In genomic region chr4:128831526-128832252, GRCh38 we compare ENCODE assay signal across 9 cellular contexts. TPM values are rescaled to one million over a fixed set of nuclear protein-coding genes. Genes with fewer than 3 reads are reported as not detected.
DNase-seq lines count a peak whose midpoint lies in the region; ATAC-seq and TF ChIP-seq lines count a peak whose summit lies in the region.
"Had no signal": no experiment of that assay in that cellular context is flagged by ENCODE, and none has a peak within 500 bp of the region (broad histone marks: within the 10 kb centered on the region; RNA-seq: fewer than 3 reads in every experiment).

No MANE protein-coding gene starts in this region.

- TF ChIP-seq CTCF in GM23338 (conservative IDR thresholded peaks at IDR 0.05; ENCODE audit: low read depth in 2 of 2) (no peak), CD14-positive monocyte (IDR thresholded peaks at IDR 0.05) (no peak), Peyer's patch (IDR thresholded peaks at IDR 0.05) (no peak)

- no peaks in the 10 kb centered on the region for H3K9me2 ChIP-seq in GM23338 (ENCODE audit: insufficient read depth)

- H3K27me3 Mint-ChIP-seq in GM23338 (ENCODE audit: insufficient read depth, low read depth, poor library complexity) (peaks cover 16% of the 10 kb centered on the region), CD14-positive monocyte (ENCODE audit: low read depth in 3 of 3) (no peaks in the 10 kb centered on the region)

- H3K4me1 Mint-ChIP-seq in GM23338: peaks cover 85% of the 10 kb centered on the region
- peaks cover 24% of the 10 kb centered on the region for H3K4me1 Mint-ChIP-seq in CD14-positive monocyte

- H3K4me3 ChIP-seq in GM23338 (peak overlapping the region; percentile 39), Peyer's patch (no peak overlapping the region)

- TF ChIP-seq POLR2A in Peyer's patch (IDR thresholded peaks at IDR 0.05): no peak

- peak overlapping the region; percentile 95 for H3K27ac Mint-ChIP-seq in GM23338
- peak overlapping the region in 3 of 7 donors; percentile 6 to 39 (median 31) for H3K27ac Mint-ChIP-seq in CD14-positive monocyte

- intact Hi-C loops in CD14-positive monocyte (cut with micrococcal nuclease): no loop called here

- peaks cover 82% of the 10 kb centered on the region for H3K36me3 Mint-ChIP-seq in GM23338 (ENCODE audit: low read depth)
- peaks cover 26 to 33% of the 10 kb centered on the region in 2 donors for H3K36me3 Mint-ChIP-seq in CD14-positive monocyte

- DNase-seq in ELF-1 (ENCODE audit: low read depth, low spot score): peak; percentile 74
- peak; percentile 58 for DNase-seq in GM23338 (ENCODE audit: low spot score)
- DNase-seq in NCI-H69 (lab: John Stamatoyannopoulos, UW): peak; percentile 85
- DNase-seq in iPS-NIHi7 (ENCODE audit: extremely low spot score): peak; percentile 65
- no peak for DNase-seq in stimulated activated CD4-positive, alpha-beta T cell treated with anti-CD3 and anti-CD28 coated beads, Interleukin-2, amount 100 ng/mL, for 48 hours
- DNase-seq in D341Med (ENCODE audit: low spot score): no peak
- no peak for DNase-seq in CD14-positive monocyte (ENCODE audit: low spot score)
- DNase-seq in Peyer's patch: no peak

- H3K4me1 ChIP-seq in GM23338 (ENCODE audit: insufficient read depth): peaks cover 93% of the 10 kb centered on the region
- H3K4me1 ChIP-seq in Peyer's patch: peaks cover 0 to 43% (median 4%) of the 10 kb centered on the region in 4 donors

- H3K27me3 ChIP-seq in GM23338 (ENCODE audit: insufficient read depth) (no peaks in the 10 kb centered on the region), Peyer's patch (no peaks in the 10 kb centered on the region)

- H3K9me3 Mint-ChIP-seq in GM23338 (no peaks in the 10 kb centered on the region), CD14-positive monocyte (peaks cover 0 to 3% (median 0%) of the 10 kb centered on the region in 7 donors)

- H3K9me3 ChIP-seq in Peyer's patch: no peaks in the 10 kb centered on the region

- peaks cover 100% of the 10 kb centered on the region for H3K79me2 ChIP-seq in GM23338 (replicated peaks; ENCODE audit: insufficient read depth)

- H2AFZ ChIP-seq in GM23338: no peak overlapping the region

- H3F3A ChIP-seq in GM23338 (replicated peaks; ENCODE audit: low read depth): peaks cover 23% of the 10 kb centered on the region

- peaks cover 98% of the 10 kb centered on the region for H4K20me1 ChIP-seq in GM23338 (replicated peaks; ENCODE audit: insufficient read depth)

- H3K36me3 ChIP-seq in GM23338 (ENCODE audit: insufficient read depth) (peaks cover 45% of the 10 kb centered on the region), Peyer's patch (peaks cover 0 to 13% (median 0%) of the 10 kb centered on the region in 3 donors)

- H3K27ac ChIP-seq in GM23338 (ENCODE audit: low read depth) (peak overlapping the region; percentile 82), Peyer's patch (peak overlapping the region in 1 of 4 donors; percentile 14)
- H3K27ac ChIP-seq: HL-60 had no signal

- H3K4me3 Mint-ChIP-seq in GM23338 (peak overlapping the region; percentile 54), CD14-positive monocyte (no peak overlapping the region)

- peak; percentile 51 for ATAC-seq in GM23338

- peak overlapping the region; percentile 72 for H3K4me2 ChIP-seq in GM23338

TF ChIP-seq in GM23338, 12 proteins besides CTCF, POLR2A, EP300 and RAD21:
- TF ChIP-seq POLR2AphosphoS5 (IDR thresholded peaks at IDR 0.05; ENCODE audit: low read depth) (peak; percentile 24; the same call in 1 of the 2 replicates), CREB1 (CRISPR knock-in tag; IDR thresholded peaks at IDR 0.05; ENCODE audit: low read depth) (0 out of 2 replicates have a peak, but pooled peaks have one; percentile 19), ZNF331 (CRISPR knock-in tag; IDR thresholded peaks at IDR 0.05; ENCODE audit: low read depth) (no peak), NANOG (IDR thresholded peaks at IDR 0.05; ENCODE audit: borderline replicate concordance) (peak; percentile 54; the same call in 1 of the 2 replicates)

RNA-seq across cellular contexts. Expression of gene JADE1, which starts 22.2 kb away (rescaled TPM):
- total RNA-seq in GM23338 (2014; rRNA removed; shearing (Covaris generic)): 156 and 158 TPM in 2 replicates
- polyA plus RNA-seq in GM23338 (2016; fragmentation: Nextera tagmentation; extraction: Ambion mirVana) (75.5 and 84.2 TPM in 2 replicates), CD14-positive monocyte (10 to 100 TPM in 1 of 2 donors, 1 to 10 TPM in 1; 7.3 to 12.8 TPM)
- 10 to 100 TPM; 18.2 to 26.4 (median 19.6) TPM for total RNA-seq in Peyer's patch

Comparison
In these comparisons a context has a peak if more than half of its experiments do, and no peak if none do; other contexts are left out.
1. DNase-seq: peak in ELF-1 (single experiment), GM23338 (single experiment), NCI-H69 (single experiment) and iPS-NIHi7 (single experiment); none in stimulated activated CD4-positive, alpha-beta T cell treated with anti-CD3 and anti-CD28 coated beads, Interleukin-2, amount 100 ng/mL, for 48 hours (0 of 2), D341Med (single experiment), CD14-positive monocyte (single experiment) and Peyer's patch (0 of 3).